Comparison of ENCODE assay signal across 22 cellular contexts in genomic region chr10:50635286-50635685, GRCh38. TPM values are rescaled to one million over a fixed set of nuclear protein-coding genes. Genes with fewer than 3 reads are reported as not detected.
DNase-seq lines count a peak whose midpoint lies in the region; ATAC-seq, FAIRE-seq and TF ChIP-seq lines count a peak whose summit lies in the region.
"Had no signal": no experiment of that assay in that cellular context is flagged by ENCODE, and none has a peak within 500 bp of the region (broad histone marks: within the 10 kb centered on the region; RNA-seq: fewer than 3 reads in every experiment).

No MANE protein-coding gene starts in this region.

- H3K27me3 ChIP-seq in endothelial cell of umbilical vein (ENCODE audit: control insufficient read depth in 2 of 2, insufficient read depth in 2 of 2, low read length in 2 of 2), result peaks cover 2 to 4% of the 10 kb centered on the region in 2 experiments

- no peak overlapping the region for H3K4me2 ChIP-seq in endothelial cell of umbilical vein (ENCODE audit: insufficient read depth, low read length)

- H3K36me3 Mint-ChIP-seq in type B pancreatic cell, result no peaks in the 10 kb centered on the region
- H3K36me3 Mint-ChIP-seq in activated naive CD8-positive, alpha-beta T cell treated with anti-CD3 and anti-CD28 coated beads, Interleukin-2, amount 50 U/mL, for 24 hours (ENCODE audit: low read depth), result no peaks in the 10 kb centered on the region
- H3K36me3 Mint-ChIP-seq: stimulated activated naive B cell treated with anti-CD40 and anti-IgM and Interleukin-4, amounts not matched to agents 10 μg/mL and 1 μg/mL and 100 μg/mL, for 72 hours had no signal

- H3K9me3 ChIP-seq in endothelial cell of umbilical vein (replicated peaks; ENCODE audit: control insufficient read depth, insufficient read depth, low read length), result no peaks in the 10 kb centered on the region

- CTCF ChIA-PET in endothelial cell of umbilical vein (lab: Charles Lee), result interaction anchor here (0.6 to 2.8 kb wide), 6 partner anchors 10 to 360 kb away, joined by 3 to 12 read pairs (median 4); no protein-coding TSS in a partner anchor

- H3K4me1 ChIP-seq in endothelial cell of umbilical vein (ENCODE audit: control insufficient read depth, extremely low read depth, insufficient read depth, low read length), result peaks cover 3% of the 10 kb centered on the region

- dilution Hi-C loops in endothelial cell of umbilical vein (cut with MboI; ENCODE audit: extremely low pct_ligation_motif_present, low sequenced_read_pairs), result no loop called here

- ATAC-seq in omental fat pad (ENCODE audit: low FRiP score) (peak; percentile 64), HG03039 (IDR thresholded peaks at IDR 0.05; ENCODE audit: unreplicated experiment) (no peak), GM21786 (IDR thresholded peaks at IDR 0.05; ENCODE audit: unreplicated experiment) (no peak)
- no peak for ATAC-seq in activated naive CD8-positive, alpha-beta T cell treated with anti-CD3 and anti-CD28 coated beads, Interleukin-2, amount 50 U/mL, for 24 hours
- ATAC-seq: stimulated activated naive B cell treated with anti-CD40 and anti-IgM and Interleukin-4, amounts not matched to agents 10 μg/mL and 1 μg/mL and 100 μg/mL, for 72 hours had no signal

- FAIRE-seq in endothelial cell of umbilical vein (lab: Jason Lieb, UNC), result no peak
- FAIRE-seq: K562, RCC 7860 had no signal

- peak; percentile 77 for DNase-seq in Daoy (ENCODE audit: low read depth)
- peak; percentile 84 for DNase-seq in NCI-H226
- DNase-seq in endothelial cell of umbilical vein (ENCODE audit: low read depth, low spot score), result peak; percentile 11
- no peak for DNase-seq in omental fat pad (ENCODE audit: low spot score)
- DNase-seq in type B pancreatic cell (ENCODE audit: extremely low spot score, unreplicated experiment), result no peak
- no peak for DNase-seq in activated naive CD8-positive, alpha-beta T cell treated with anti-CD3 and anti-CD28 coated beads, Interleukin-2, amount 50 U/mL, for 24 hours
- DNase-seq: activated CD4-positive, alpha-beta T cell treated with anti-CD3 and anti-CD28 coated beads for 1 hour; activated T-cell treated with anti-CD3 and anti-CD28 coated beads, Interleukin-2, amount 50 U/mL, for 48 hours; aorta; CD8-positive, alpha-beta memory T cell; effector CD8-positive, alpha-beta T cell; H9; left cardiac atrium; NCI-H1436 treated with DMSO at 0.1 percent for 48 hours; NCI-H524 treated with DMSO at 0.1 percent for 48 hours; retina; stimulated activated naive B cell treated with anti-CD40 and anti-IgM and Interleukin-4, amounts not matched to agents 10 μg/mL and 1 μg/mL and 100 μg/mL, for 72 hours; T-helper 2 cell had no signal

- H3K36me3 ChIP-seq in endothelial cell of umbilical vein (ENCODE audit: control insufficient read depth in 2 of 2, extremely low read depth in 1 of 2, insufficient read depth in 2 of 2, low read length in 2 of 2), result no peaks in the 10 kb centered on the region

- TF ChIP-seq POLR2A in endothelial cell of umbilical vein (IDR thresholded peaks at IDR 0.05; ENCODE audit: low read depth, low read length), result no peak

- H3K27ac Mint-ChIP-seq in type B pancreatic cell, result no peak overlapping the region
- no peak overlapping the region for H3K27ac Mint-ChIP-seq in activated naive CD8-positive, alpha-beta T cell treated with anti-CD3 and anti-CD28 coated beads, Interleukin-2, amount 50 U/mL, for 24 hours
- H3K27ac Mint-ChIP-seq: stimulated activated naive B cell treated with anti-CD40 and anti-IgM and Interleukin-4, amounts not matched to agents 10 μg/mL and 1 μg/mL and 100 μg/mL, for 72 hours had no signal

- no peak overlapping the region for H3K4me3 ChIP-seq in endothelial cell of umbilical vein (replicated peaks in 1 of 3; ENCODE audit: insufficient read depth in 1 of 3, low read depth in 1 of 3, low read length in 3 of 3)
- H3K4me3 ChIP-seq: K562 had no signal

- intact Hi-C loops in endothelial cell of umbilical vein (cut with micrococcal nuclease), result no loop called here

- TF ChIP-seq CTCF in endothelial cell of umbilical vein (IDR thresholded peaks at IDR 0.05; ENCODE audit: extremely low read depth in 1 of 2, insufficient read depth in 1 of 2, low read depth in 1 of 2, low read length in 2 of 2) (no peak), omental fat pad (IDR thresholded peaks at IDR 0.05) (no peak), type B pancreatic cell (conservative IDR thresholded peaks at IDR 0.05) (no peak)

- no peaks in the 10 kb centered on the region for H3K79me2 ChIP-seq in endothelial cell of umbilical vein (ENCODE audit: control insufficient read depth, insufficient read depth, low read length)

- no peaks in the 10 kb centered on the region for H3K4me1 Mint-ChIP-seq in type B pancreatic cell (ENCODE audit: unreplicated experiment)
- H3K4me1 Mint-ChIP-seq in activated naive CD8-positive, alpha-beta T cell treated with anti-CD3 and anti-CD28 coated beads, Interleukin-2, amount 50 U/mL, for 24 hours, result peaks cover 28% of the 10 kb centered on the region

- no peak overlapping the region for H3K9ac ChIP-seq in endothelial cell of umbilical vein (replicated peaks; ENCODE audit: extremely low read depth, insufficient read depth, low read length)

- no peaks in the 10 kb centered on the region for H3K9me3 Mint-ChIP-seq in type B pancreatic cell
- H3K9me3 Mint-ChIP-seq in activated naive CD8-positive, alpha-beta T cell treated with anti-CD3 and anti-CD28 coated beads, Interleukin-2, amount 50 U/mL, for 24 hours, result no peaks in the 10 kb centered on the region
- H3K9me3 Mint-ChIP-seq: CD8-positive, alpha-beta memory T cell; H9; stimulated activated naive B cell treated with anti-CD40 and anti-IgM and Interleukin-4, amounts not matched to agents 10 μg/mL and 1 μg/mL and 100 μg/mL, for 72 hours had no signal

- H3K9me1 ChIP-seq in endothelial cell of umbilical vein (replicated peaks; ENCODE audit: control insufficient read depth, extremely low read depth, insufficient read depth, low read length), result no peaks in the 10 kb centered on the region

- H3K4me3 Mint-ChIP-seq in type B pancreatic cell, result no peak overlapping the region
- H3K4me3 Mint-ChIP-seq in activated naive CD8-positive, alpha-beta T cell treated with anti-CD3 and anti-CD28 coated beads, Interleukin-2, amount 50 U/mL, for 24 hours, result no peak overlapping the region
- H3K4me3 Mint-ChIP-seq: H9; stimulated activated naive B cell treated with anti-CD40 and anti-IgM and Interleukin-4, amounts not matched to agents 10 μg/mL and 1 μg/mL and 100 μg/mL, for 72 hours had no signal

- BruUV-seq in endothelial cell of umbilical vein (replicated peaks; lab: Mats Ljungman, UMichigan), result no TSS peak

- H3K27me3 Mint-ChIP-seq in type B pancreatic cell, result no peaks in the 10 kb centered on the region
- peaks cover 12% of the 10 kb centered on the region for H3K27me3 Mint-ChIP-seq in activated naive CD8-positive, alpha-beta T cell treated with anti-CD3 and anti-CD28 coated beads, Interleukin-2, amount 50 U/mL, for 24 hours
- H3K27me3 Mint-ChIP-seq: CD8-positive, alpha-beta memory T cell; stimulated activated naive B cell treated with anti-CD40 and anti-IgM and Interleukin-4, amounts not matched to agents 10 μg/mL and 1 μg/mL and 100 μg/mL, for 72 hours had no signal

- no peaks in the 10 kb centered on the region for H4K20me1 ChIP-seq in endothelial cell of umbilical vein (replicated peaks; ENCODE audit: control insufficient read depth, extremely low read depth, insufficient read depth, low read length)

- H2AFZ ChIP-seq in endothelial cell of umbilical vein (ENCODE audit: low read depth, low read length), result no peak overlapping the region

- no peak overlapping the region for H3K27ac ChIP-seq in endothelial cell of umbilical vein (ENCODE audit: insufficient read depth, low read depth, low read length)

- POLR2A ChIA-PET in endothelial cell of umbilical vein (lab: Charles Lee), result no interaction called here

TF ChIP-seq in endothelial cell of umbilical vein, 7 proteins besides CTCF, POLR2A, EP300 and RAD21:
- no peak for TF ChIP-seq POLR2AphosphoS5 (IDR thresholded peaks at IDR 0.05; ENCODE audit: insufficient read depth, low read depth, low read length)

RNA-seq across cellular contexts. Expression of gene SGMS1, which starts 11.5 kb away (rescaled TPM):
- 13.5 and 13.9 TPM in 2 replicates for total RNA-seq in Daoy (2014; rRNA removed; shearing (Covaris generic))
- 23.7 and 24.8 TPM in 2 replicates for total RNA-seq in endothelial cell of umbilical vein
- polyA plus RNA-seq in endothelial cell of umbilical vein, result 8.8 and 9.7 TPM in 2 replicates
- polyA plus RNA-seq in endothelial cell of umbilical vein (2011; cell fraction: cytosol; rRNA removed), result 8.2 and 9.9 TPM in 2 replicates
- 11.2 and 16.0 TPM in 2 replicates for polyA plus RNA-seq in endothelial cell of umbilical vein (2011; cell fraction: nucleus; rRNA removed)
- polyA plus RNA-seq in endothelial cell of umbilical vein (2012), result 14.8 and 16.1 TPM in 2 replicates
- 21.5 TPM in 2 replicates for polyA minus RNA-seq in endothelial cell of umbilical vein
- polyA minus RNA-seq in endothelial cell of umbilical vein (2011; cell fraction: cytosol; rRNA and poly(A)+ RNA removed), result 36.0 TPM
- polyA minus RNA-seq in endothelial cell of umbilical vein (2011; cell fraction: nucleus; rRNA and poly(A)+ RNA removed), result 60.5 and 62.4 TPM in 2 replicates
- 100 to 1,000 TPM in 2 of 4 donors, 10 to 100 TPM in 2; 82.5 to 136 (median 96.4) TPM for total RNA-seq in omental fat pad
- 15.1 and 26.9 TPM in 2 replicates for total RNA-seq in type B pancreatic cell (ENCODE audit: low replicate concordance)

Comparison
In these comparisons a context has a peak if more than half of its experiments do, and no peak if none do; other contexts are left out.
1. DNase-seq: peak in Daoy (single experiment), NCI-H226 (single experiment) and endothelial cell of umbilical vein (single experiment); none in omental fat pad (single experiment), type B pancreatic cell (single experiment) and activated naive CD8-positive, alpha-beta T cell treated with anti-CD3 and anti-CD28 coated beads, Interleukin-2, amount 50 U/mL, for 24 hours (single experiment).